Comparison of ENCODE assay signal across 7 cellular contexts in the genomic region with DNA sequence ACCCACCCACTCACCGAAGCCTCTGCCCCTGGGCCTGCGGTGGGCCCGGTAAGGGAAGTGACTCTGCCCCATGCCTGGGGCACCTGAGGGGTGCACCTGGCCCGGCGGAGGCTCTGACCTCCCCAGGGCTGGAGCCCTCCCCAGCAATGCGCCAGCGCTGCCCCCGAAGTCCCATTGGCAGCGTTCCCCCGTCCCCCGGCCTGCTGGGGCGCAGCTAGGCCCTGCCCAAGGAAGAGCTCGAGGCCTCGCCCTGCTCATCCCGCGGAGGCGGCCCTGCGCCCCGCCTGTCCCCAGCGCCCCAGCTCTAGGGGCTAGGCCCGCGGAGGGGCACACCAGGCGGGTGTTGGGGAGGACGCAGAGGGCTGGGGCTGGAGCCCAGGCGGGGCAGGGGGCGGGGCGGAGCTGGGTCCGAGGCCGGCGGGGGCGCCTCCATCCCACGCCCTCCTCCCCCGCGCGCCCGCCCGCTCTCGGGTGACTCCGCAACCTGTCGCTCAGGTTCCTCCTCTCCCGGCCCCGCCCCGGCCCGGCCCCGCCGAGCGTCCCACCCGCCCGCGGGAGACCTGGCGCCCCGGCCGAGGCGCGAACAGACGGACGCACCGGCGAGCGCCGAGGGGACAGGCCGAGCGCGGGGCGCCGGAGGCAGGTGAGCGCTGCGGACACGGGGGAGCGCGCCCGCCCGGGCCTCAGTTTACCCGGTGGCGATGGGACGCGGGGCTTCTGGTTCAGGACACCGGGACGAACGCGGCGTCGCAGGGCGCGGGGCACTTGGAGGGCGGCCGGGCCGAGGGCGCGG. TPM values are rescaled to one million over a fixed set of nuclear protein-coding genes. Genes with fewer than 3 reads are reported as not detected.
DNase-seq lines count a peak whose midpoint lies in the region; ATAC-seq and TF ChIP-seq lines count a peak whose summit lies in the region.

A gene (plus strand): TSS at position 586 of the 793 bp plus-strand sequence. CDS start 3,177 bp downstream, outside the sequence.

- H3K4me2 ChIP-seq in smooth muscle cell, result peak within 1 kb of the TSS; percentile 89

- peak; percentile 20 to 42 for ATAC-seq in activated naive CD4-positive, alpha-beta T cell treated with anti-CD3 and anti-CD28 coated beads, Interleukin-2, amount 50 U/mL, for 72 hours
- no peak for ATAC-seq in GM21825 (IDR thresholded peaks at IDR 0.05; ENCODE audit: unreplicated experiment)

- H2AFZ ChIP-seq in smooth muscle cell (ENCODE audit: low read depth), result no peak within 1 kb of the TSS

- H3K9me3 ChIP-seq in iPS-15b (ENCODE audit: control insufficient read depth, insufficient read depth, low read length), result no peaks in the 10 kb centered on the region
- no peaks in the 10 kb centered on the region for H3K9me3 ChIP-seq in smooth muscle cell (replicated peaks; ENCODE audit: low read depth)

- WGBS in smooth muscle cell (ENCODE audit: low lambda C conversion rate), result 52% methylated on average over 16 of the region's 90 CpGs

- no peak for DNase-seq in HFF-Myc (ENCODE audit: extremely low read depth, low read depth)
- no peak for DNase-seq in activated naive CD4-positive, alpha-beta T cell treated with anti-CD3 and anti-CD28 coated beads, Interleukin-2, amount 50 U/mL, for 72 hours (ENCODE audit: low spot score in 2 of 2)
- DNase-seq in smooth muscle cell (lab: John Stamatoyannopoulos, UW; ENCODE audit: unreplicated experiment), result no peak
- DNase-seq in AG08395 (ENCODE audit: low spot score), result no peak
- DNase-seq in NCI-H1436 treated with DMSO at 0.1 percent for 48 hours (lab: John Stamatoyannopoulos, UW), result no peak

- H3K27ac ChIP-seq in smooth muscle cell (ENCODE audit: low read depth), result peak within 1 kb of the TSS; percentile 49

- H3K9ac ChIP-seq in iPS-15b (ENCODE audit: low read depth, low read length) (peak within 1 kb of the TSS; percentile 88), smooth muscle cell (ENCODE audit: low read depth) (peak within 1 kb of the TSS; percentile 44)

- H3K79me2 ChIP-seq in smooth muscle cell (ENCODE audit: low read depth), result peaks cover 3% of the 10 kb centered on the region

- no peak for TF ChIP-seq CTCF in HFF-Myc (IDR thresholded peaks at IDR 0.05; ENCODE audit: low read depth, low read length, missing control alignments)
- TF ChIP-seq CTCF in smooth muscle cell (IDR thresholded peaks at IDR 0.05; ENCODE audit: borderline replicate concordance, insufficient read depth, poor library complexity, severe bottlenecking), result no peak

- H3K27me3 ChIP-seq in iPS-15b (ENCODE audit: control insufficient read depth, insufficient read depth, low read length) (no peaks in the 10 kb centered on the region), smooth muscle cell (ENCODE audit: low read depth) (no peaks in the 10 kb centered on the region)

- peaks cover 17% of the 10 kb centered on the region for H3K36me3 ChIP-seq in iPS-15b (ENCODE audit: control insufficient read depth, insufficient read depth, low read length)
- no peaks in the 10 kb centered on the region for H3K36me3 ChIP-seq in smooth muscle cell (ENCODE audit: low read depth)

- H3K4me1 ChIP-seq in iPS-15b (ENCODE audit: control insufficient read depth, insufficient read depth, low read length), result peaks cover 4% of the 10 kb centered on the region
- H3K4me1 ChIP-seq in smooth muscle cell (ENCODE audit: low read depth), result peaks cover 12% of the 10 kb centered on the region

- H4K20me1 ChIP-seq in smooth muscle cell (ENCODE audit: low read depth), result peaks cover 62% of the 10 kb centered on the region

- no peaks in the 10 kb centered on the region for H3K36me3 Mint-ChIP-seq in activated naive CD4-positive, alpha-beta T cell treated with anti-CD3 and anti-CD28 coated beads, Interleukin-2, amount 50 U/mL, for 72 hours

- H3K4me3 ChIP-seq in HFF-Myc (replicated peaks; ENCODE audit: low read depth, low read length) (peak within 1 kb of the TSS; percentile 56), iPS-15b (ENCODE audit: low read depth, low read length) (peak within 1 kb of the TSS; percentile 77), smooth muscle cell (peak within 1 kb of the TSS; percentile 74)

- no peak within 1 kb of the TSS for H3K27ac Mint-ChIP-seq in activated naive CD4-positive, alpha-beta T cell treated with anti-CD3 and anti-CD28 coated beads, Interleukin-2, amount 50 U/mL, for 72 hours

- H3K9me3 Mint-ChIP-seq in activated naive CD4-positive, alpha-beta T cell treated with anti-CD3 and anti-CD28 coated beads, Interleukin-2, amount 50 U/mL, for 72 hours, result no peaks in the 10 kb centered on the region

- no peaks in the 10 kb centered on the region for H3F3A ChIP-seq in smooth muscle cell (ENCODE audit: low read depth)

RNA-seq across cellular contexts. Expression of the gene that starts here (rescaled TPM):
- 10 to 100 TPM in 1 of 2 donors, 1 to 10 TPM in 1; 2.4 to 34.1 TPM for total RNA-seq in activated naive CD4-positive, alpha-beta T cell treated with anti-CD3 and anti-CD28 coated beads, Interleukin-2, amount 50 U/mL, for 72 hours
- total RNA-seq in smooth muscle cell, result 47.9 and 74.9 TPM in 2 replicates
- polyA plus RNA-seq in smooth muscle cell, result 37.7 and 133 TPM in 2 replicates
